In genomic region chr16:325375-326155, GRCh38 we compare ENCODE assay signal across 11 cellular contexts. TPM values are rescaled to one million over a fixed set of nuclear protein-coding genes. Genes with fewer than 3 reads are reported as not detected.
A peak's percentile ranks its signal among the peaks of the same experiment; 100 is the strongest.
DNase-seq lines count a peak whose midpoint lies in the region; ATAC-seq and TF ChIP-seq lines count a peak whose summit lies in the region.
"Had no signal": no experiment of that assay in that cellular context is flagged by ENCODE, and none has a peak within 500 bp of the region (broad histone marks: within the 10 kb centered on the region; RNA-seq: fewer than 3 reads in every experiment).

No MANE protein-coding gene starts in this region.

- H3K36me3 ChIP-seq in OCI-LY7 (ENCODE audit: insufficient read depth, low read length) = no peaks in the 10 kb centered on the region
- H3K36me3 ChIP-seq: suprapubic skin had no signal

- peak overlapping the region; percentile 71 for H3K4me3 Mint-ChIP-seq in activated naive CD4-positive, alpha-beta T cell treated with anti-CD3 and anti-CD28 coated beads for 36 hours
- peak overlapping the region; percentile 74 to 80 for H3K4me3 Mint-ChIP-seq in effector memory CD8-positive, alpha-beta T cell
- peak overlapping the region; percentile 74 to 86 for H3K4me3 Mint-ChIP-seq in stimulated activated naive CD8-positive, alpha-beta T cell treated with anti-CD3 and anti-CD28 coated beads, Interleukin-15, amount 100 ng/mL, for 72 hours

- no peaks in the 10 kb centered on the region for H3K9me3 ChIP-seq in OCI-LY7 (ENCODE audit: low read length)
- H3K9me3 ChIP-seq: suprapubic skin had no signal

- H3K4me1 Mint-ChIP-seq in activated naive CD4-positive, alpha-beta T cell treated with anti-CD3 and anti-CD28 coated beads for 36 hours (ENCODE audit: low read depth) = peaks cover 63% of the 10 kb centered on the region
- H3K4me1 Mint-ChIP-seq in effector memory CD8-positive, alpha-beta T cell (ENCODE audit: low read depth in 2 of 2) = peaks cover 55 to 57% of the 10 kb centered on the region in 2 donors
- H3K4me1 Mint-ChIP-seq in stimulated activated naive CD8-positive, alpha-beta T cell treated with anti-CD3 and anti-CD28 coated beads, Interleukin-15, amount 100 ng/mL, for 72 hours = peaks cover 83% of the 10 kb centered on the region

- no peak overlapping the region for H2AFZ ChIP-seq in OCI-LY7 (ENCODE audit: low read length)

- H3K4me3 ChIP-seq in OCI-LY7 (ENCODE audit: low read depth, low read length, poor library complexity, severe bottlenecking) = no peak overlapping the region
- H3K4me3 ChIP-seq: lung, suprapubic skin had no signal

- no peak for ATAC-seq in effector memory CD8-positive, alpha-beta T cell (replicated peaks)
- ATAC-seq in stimulated activated naive CD8-positive, alpha-beta T cell treated with anti-CD3 and anti-CD28 coated beads, Interleukin-15, amount 100 ng/mL, for 72 hours = no peak
- no peak for ATAC-seq in HG02852 (IDR thresholded peaks at IDR 0.05; ENCODE audit: unreplicated experiment)
- ATAC-seq in GM21526 (IDR thresholded peaks at IDR 0.05; ENCODE audit: low FRiP score, unreplicated experiment) = no peak
- no peak for ATAC-seq in GM19452 (IDR thresholded peaks at IDR 0.05; ENCODE audit: unreplicated experiment)

- no peaks in the 10 kb centered on the region; the same call in 1 of the 2 replicates for H4K20me1 ChIP-seq in OCI-LY7 (ENCODE audit: insufficient read depth, low read length)

- no TSS peak for BruUV-seq in OCI-LY7 (replicated peaks; lab: Mats Ljungman, UMichigan)

- H3K9me2 ChIP-seq in OCI-LY7 (ENCODE audit: insufficient read depth, low read length) = no peaks in the 10 kb centered on the region

- no peak overlapping the region for H3K27ac ChIP-seq in OCI-LY7 (ENCODE audit: low read depth, low read length, poor library complexity, severe bottlenecking)
- H3K27ac ChIP-seq: suprapubic skin had no signal

- no peaks in the 10 kb centered on the region for H3K9me3 Mint-ChIP-seq in activated naive CD4-positive, alpha-beta T cell treated with anti-CD3 and anti-CD28 coated beads for 36 hours
- no peaks in the 10 kb centered on the region for H3K9me3 Mint-ChIP-seq in effector memory CD8-positive, alpha-beta T cell
- no peaks in the 10 kb centered on the region for H3K9me3 Mint-ChIP-seq in stimulated activated naive CD8-positive, alpha-beta T cell treated with anti-CD3 and anti-CD28 coated beads, Interleukin-15, amount 100 ng/mL, for 72 hours

- peak overlapping the region; percentile 45 for H3K4me2 ChIP-seq in OCI-LY7 (ENCODE audit: low read length)

- no peaks in the 10 kb centered on the region; the same call in 1 of the 2 replicates for H3K79me2 ChIP-seq in OCI-LY7 (ENCODE audit: insufficient read depth, low read depth, low read length)

- H3K27me3 Mint-ChIP-seq in activated naive CD4-positive, alpha-beta T cell treated with anti-CD3 and anti-CD28 coated beads for 36 hours (ENCODE audit: low read depth) = no peaks in the 10 kb centered on the region
- H3K27me3 Mint-ChIP-seq in effector memory CD8-positive, alpha-beta T cell = no peaks in the 10 kb centered on the region
- H3K27me3 Mint-ChIP-seq in stimulated activated naive CD8-positive, alpha-beta T cell treated with anti-CD3 and anti-CD28 coated beads, Interleukin-15, amount 100 ng/mL, for 72 hours = no peaks in the 10 kb centered on the region

- H3K36me3 Mint-ChIP-seq in activated naive CD4-positive, alpha-beta T cell treated with anti-CD3 and anti-CD28 coated beads for 36 hours (ENCODE audit: low read depth) = peaks cover 2% of the 10 kb centered on the region
- H3K36me3 Mint-ChIP-seq in effector memory CD8-positive, alpha-beta T cell (ENCODE audit: insufficient read depth) = peaks cover 60% of the 10 kb centered on the region

- CTCF ChIA-PET in activated naive CD4-positive, alpha-beta T cell treated with anti-CD3 and anti-CD28 coated beads for 36 hours (lab: Charles Lee) = interaction anchor here (0.6 kb wide), 1 partner anchor 61 kb away, joined by 3 read pairs; no protein-coding TSS in a partner anchor
- CTCF ChIA-PET in OCI-LY7 (lab: Charles Lee; ENCODE audit: unreplicated experiment) = no interaction called here

- intact Hi-C loops in activated naive CD4-positive, alpha-beta T cell treated with anti-CD3 and anti-CD28 coated beads for 36 hours (cut with micrococcal nuclease) = loop anchor here (1.0 to 2.0 kb wide), 2 partner anchors 27 to 91 kb away; partner anchors contain the start of genes AXIN1 and FAM234A
- intact Hi-C loops in OCI-LY7 (cut with micrococcal nuclease; ENCODE audit: unreplicated experiment) = no loop called here

- POLR2A ChIA-PET in OCI-LY7 (lab: Charles Lee) = no interaction called here

- TF ChIP-seq CTCF in OCI-LY7 (conservative IDR thresholded peaks at IDR 0.05; ENCODE audit: low read length) = no peak

- H3K4me1 ChIP-seq in OCI-LY7 (ENCODE audit: insufficient read depth, low read length, poor library complexity, severe bottlenecking) = peaks cover 26% of the 10 kb centered on the region

- no peak for DNase-seq in activated naive CD4-positive, alpha-beta T cell treated with anti-CD3 and anti-CD28 coated beads for 36 hours
- no peak for DNase-seq in activated naive CD4-positive, alpha-beta T cell treated with anti-CD3 and anti-CD28 coated beads, Interleukin-2, amount 50 U/mL, for 16 hours
- no peak for DNase-seq in OCI-LY7 (ENCODE audit: low spot score)
- DNase-seq in effector memory CD8-positive, alpha-beta T cell = no peak
- no peak for DNase-seq in stimulated activated naive CD8-positive, alpha-beta T cell treated with anti-CD3 and anti-CD28 coated beads, Interleukin-15, amount 100 ng/mL, for 72 hours

- H3K27ac Mint-ChIP-seq in activated naive CD4-positive, alpha-beta T cell treated with anti-CD3 and anti-CD28 coated beads for 36 hours = peak overlapping the region; percentile 55
- H3K27ac Mint-ChIP-seq in effector memory CD8-positive, alpha-beta T cell = peak overlapping the region; percentile 89 to 93
- peak overlapping the region in 1 of 2 donors; percentile 82 for H3K27ac Mint-ChIP-seq in stimulated activated naive CD8-positive, alpha-beta T cell treated with anti-CD3 and anti-CD28 coated beads, Interleukin-15, amount 100 ng/mL, for 72 hours

RNA-seq across cellular contexts. Expression of gene AXIN1, which starts 27.0 kb away (rescaled TPM):
- 10 to 100 TPM; 17.5 to 17.9 TPM for total RNA-seq in activated naive CD4-positive, alpha-beta T cell treated with anti-CD3 and anti-CD28 coated beads for 36 hours
- total RNA-seq in OCI-LY7 (2014; rRNA removed; shearing (Covaris generic)) = 30.3 and 30.6 TPM in 2 replicates
- 29.0 and 29.8 TPM in 2 replicates for total RNA-seq in OCI-LY7 (2022)

RNA-seq across cellular contexts. Expression of gene PDIA2, which starts 42.6 kb away (rescaled TPM):
- not detected for total RNA-seq in activated naive CD4-positive, alpha-beta T cell treated with anti-CD3 and anti-CD28 coated beads for 36 hours
- total RNA-seq in OCI-LY7 (2014; rRNA removed; shearing (Covaris generic)) = not detected in 2 replicates
- not detected in 2 replicates for total RNA-seq in OCI-LY7 (2022)
- total RNA-seq: suprapubic skin had no signal

RNA-seq across cellular contexts. Expression of gene MRPL28, which starts 44.8 kb away (rescaled TPM):
- 10 to 100 TPM; 68.3 to 74.0 TPM for total RNA-seq in activated naive CD4-positive, alpha-beta T cell treated with anti-CD3 and anti-CD28 coated beads for 36 hours
- 113 and 134 TPM in 2 replicates for total RNA-seq in OCI-LY7 (2014; rRNA removed; shearing (Covaris generic))
- 78.1 and 84.6 TPM in 2 replicates for total RNA-seq in OCI-LY7 (2022)

RNA-seq across cellular contexts. Expression of gene ARHGDIG, which starts 45.2 kb away (rescaled TPM):
- not detected for total RNA-seq in activated naive CD4-positive, alpha-beta T cell treated with anti-CD3 and anti-CD28 coated beads for 36 hours
- total RNA-seq in OCI-LY7 (2014; rRNA removed; shearing (Covaris generic)) = not detected in 2 replicates
- not detected in 2 replicates for total RNA-seq in OCI-LY7 (2022)
- total RNA-seq: RPMI7951, suprapubic skin had no signal

RNA-seq across cellular contexts. Expression of gene RGS11, which starts 49.8 kb away (rescaled TPM):
- total RNA-seq in activated naive CD4-positive, alpha-beta T cell treated with anti-CD3 and anti-CD28 coated beads for 36 hours = under 1 TPM in 1 of 2 experiments, not detected in 1; 0.10 TPM
- not detected in 2 replicates for total RNA-seq in OCI-LY7 (2014; rRNA removed; shearing (Covaris generic))
- not detected in 2 replicates for total RNA-seq in OCI-LY7 (2022)
- total RNA-seq: RPMI7951 had no signal
